9 cellular contexts compared by ENCODE assay signal in genomic region chr11:12717851-12718291, GRCh38.
A peak's percentile ranks its signal among the peaks of the same experiment; 100 is the strongest.
DNase-seq lines count a peak whose midpoint lies in the region; ATAC-seq and TF ChIP-seq lines count a peak whose summit lies in the region.
"Had no signal": no experiment of that assay in that cellular context is flagged by ENCODE, and none has a peak within 500 bp of the region (broad histone marks: within the 10 kb centered on the region; RNA-seq: fewer than 3 reads in every experiment).

No MANE protein-coding gene starts in this region.

- no peak for TF ChIP-seq CTCF in nephron progenitor cell (IDR thresholded peaks at IDR 0.05)

- no peak overlapping the region for H3K27ac Mint-ChIP-seq in nephron progenitor cell
- H3K27ac Mint-ChIP-seq: IgD-negative memory B cell had no signal

- ATAC-seq in GM19035 (IDR thresholded peaks at IDR 0.05; ENCODE audit: unreplicated experiment) (peak; percentile 95), HG03045 (IDR thresholded peaks at IDR 0.05; ENCODE audit: unreplicated experiment) (peak; percentile 60)

- no peaks in the 10 kb centered on the region for H3K27me3 Mint-ChIP-seq in nephron progenitor cell (ENCODE audit: low read depth, poor library complexity)

- H3K4me1 Mint-ChIP-seq in nephron progenitor cell: peaks cover 90% of the 10 kb centered on the region
- H3K4me1 Mint-ChIP-seq: IgD-negative memory B cell had no signal

- DNase-seq in activated CD4-positive, alpha-beta T cell treated with anti-CD3 and anti-CD28 coated beads, Interleukin-2, amount 50 U/mL, for 48 hours: peak; percentile 26 to 50
- DNase-seq in stimulated activated CD4-positive, alpha-beta T cell treated with anti-CD3 and anti-CD28 coated beads, Interleukin-15, amount 100 ng/mL, for 24 hours: peak; percentile 59
- DNase-seq in epidermal melanocyte (ENCODE audit: insufficient read length, low spot score) (no peak), cortex of kidney (lab: John Stamatoyannopoulos, UW) (no peak), nephron progenitor cell (no peak), DMS153 (lab: John Stamatoyannopoulos, UW) (no peak)

- H3K4me3 Mint-ChIP-seq in nephron progenitor cell: no peak overlapping the region
- H3K4me3 Mint-ChIP-seq: IgD-negative memory B cell had no signal

- peaks cover 4% of the 10 kb centered on the region for H3K36me3 Mint-ChIP-seq in nephron progenitor cell (ENCODE audit: low read depth)
- H3K36me3 Mint-ChIP-seq: IgD-negative memory B cell had no signal

- H3K9me3 Mint-ChIP-seq in nephron progenitor cell: no peaks in the 10 kb centered on the region

Comparison
In these comparisons a context has a peak if more than half of its experiments do, and no peak if none do; other contexts are left out.
1. DNase-seq: peak in activated CD4-positive, alpha-beta T cell treated with anti-CD3 and anti-CD28 coated beads, Interleukin-2, amount 50 U/mL, for 48 hours (2 of 2) and stimulated activated CD4-positive, alpha-beta T cell treated with anti-CD3 and anti-CD28 coated beads, Interleukin-15, amount 100 ng/mL, for 24 hours (single experiment); none in epidermal melanocyte (single experiment), cortex of kidney (single experiment), nephron progenitor cell (single experiment) and DMS153 (single experiment).